10 cellular contexts compared by ENCODE assay signal in the genomic region with DNA sequence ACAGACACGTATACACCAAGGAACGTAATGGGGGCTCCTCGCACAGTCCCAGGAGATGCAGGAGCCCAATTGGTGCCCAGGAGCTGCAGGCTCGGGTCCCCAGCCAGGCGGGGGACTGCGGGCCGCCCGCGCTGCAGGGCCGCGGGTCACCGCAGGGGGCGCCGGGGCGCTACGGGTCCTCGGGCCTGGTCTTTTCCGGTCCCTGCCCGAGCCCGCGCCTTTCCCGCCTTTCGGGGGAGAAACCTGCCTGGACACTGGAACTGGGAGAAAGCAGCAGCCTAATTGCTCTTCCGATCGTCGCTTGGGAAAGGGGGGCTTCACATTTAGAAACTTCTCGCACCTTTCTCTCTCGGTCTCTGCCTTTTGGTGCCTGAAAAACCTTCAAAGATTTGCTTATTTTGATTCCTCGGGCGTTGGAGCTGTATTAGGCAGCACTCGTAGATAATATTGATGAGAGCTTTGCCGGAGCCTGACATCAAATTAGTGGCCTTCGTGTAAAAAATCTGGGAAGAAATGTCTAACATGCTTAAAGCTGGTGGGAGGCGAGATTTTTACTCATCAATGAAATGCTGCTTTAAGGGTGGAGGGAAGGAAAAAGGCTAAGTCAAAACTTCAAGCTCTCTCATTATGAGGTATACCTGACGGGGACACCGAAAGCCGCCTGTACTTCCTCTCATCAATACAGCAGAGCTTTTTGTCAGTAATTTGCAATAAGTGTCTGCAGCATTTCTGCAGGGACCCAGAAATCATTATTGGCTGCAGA. TPM values are rescaled to one million over a fixed set of nuclear protein-coding genes. Genes with fewer than 3 reads are reported as not detected.
DNase-seq lines count a peak whose midpoint lies in the region; ATAC-seq, FAIRE-seq and TF ChIP-seq lines count a peak whose summit lies in the region.
"Had no signal": no experiment of that assay in that cellular context is flagged by ENCODE, and none has a peak within 500 bp of the region (broad histone marks: within the 10 kb centered on the region; RNA-seq: fewer than 3 reads in every experiment).

No MANE protein-coding gene starts in this region.

- peaks cover 26% of the 10 kb centered on the region for H3K27me3 Mint-ChIP-seq in Caco-2 (ENCODE audit: insufficient read depth, unreplicated experiment)
- H3K27me3 Mint-ChIP-seq in naive thymus-derived CD8-positive, alpha-beta T cell, result peaks cover 66 to 92% (median 77%) of the 10 kb centered on the region in 5 donors

- H3K4me2 ChIP-seq in GM12878 (ENCODE audit: control insufficient read depth, insufficient read depth), result 0 out of 2 replicates have a peak overlapping the region, but pooled peaks have one; percentile 32

- no peak for FAIRE-seq in GM12878 (lab: Jason Lieb, UNC)

- no peaks in the 10 kb centered on the region for H3K9me3 ChIP-seq in Caco-2
- peaks cover 1% of the 10 kb centered on the region; the same call in 2 of the 3 replicates for H3K9me3 ChIP-seq in GM12878 (replicated peaks; ENCODE audit: control insufficient read depth, insufficient read depth, low read length)

- BruUV-seq in Caco-2 (replicated peaks; lab: Mats Ljungman, UMichigan) (no TSS peak), GM12878 (replicated peaks; lab: Mats Ljungman, UMichigan) (no TSS peak)

- no peaks in the 10 kb centered on the region for H3K79me2 ChIP-seq in GM12878 (ENCODE audit: control insufficient read depth, insufficient read depth, low read length)

- intact Hi-C loops in Caco-2 (cut with micrococcal nuclease; ENCODE audit: unreplicated experiment), result loop anchor here (10.0 kb wide), 2 partner anchors 125 to 435 kb away; no protein-coding TSS in a partner anchor
- intact Hi-C loops in GM12878 (cut with micrococcal nuclease; ENCODE audit: unreplicated experiment), result loop anchor here (10.0 kb wide), 1 partner anchor 255 kb away; no protein-coding TSS in a partner anchor

- TF ChIP-seq CTCF in Caco-2 (IDR thresholded peaks at IDR 0.05; ENCODE audit: insufficient read depth in 1 of 2, low read depth in 1 of 2, low read length in 1 of 2, severe bottlenecking in 1 of 2, unreplicated experiment in 1 of 2) (peak; percentile 24 to 43), GM12878 (IDR thresholded peaks at IDR 0.05 in 2 of 3, conservative IDR thresholded peaks at IDR 0.05 in 1 of 3; ENCODE audit: control insufficient read depth in 2 of 3, extremely low read depth in 1 of 3, insufficient read depth in 1 of 3, low read depth in 3 of 3, low read length in 3 of 3) (peak; percentile 17 to 21 (median 20); a peak in 2 of 6 replicates), foreskin fibroblast (IDR thresholded peaks at IDR 0.05; ENCODE audit: low read depth, low read length) (no peak)

- no peak overlapping the region for H2AFZ ChIP-seq in GM12878 (ENCODE audit: control insufficient read depth, low read depth, low read length)

- H3K9me3 Mint-ChIP-seq in Caco-2 (ENCODE audit: unreplicated experiment), result no peaks in the 10 kb centered on the region
- H3K9me3 Mint-ChIP-seq in naive thymus-derived CD8-positive, alpha-beta T cell, result peaks cover 0 to 44% (median 19%) of the 10 kb centered on the region in 9 donors

- peak overlapping the region; percentile 74 for H3K4me3 Mint-ChIP-seq in Caco-2 (ENCODE audit: unreplicated experiment)
- peak overlapping the region; percentile 24 to 87 (median 74) for H3K4me3 Mint-ChIP-seq in naive thymus-derived CD8-positive, alpha-beta T cell

- CTCF ChIA-PET in Caco-2 (lab: Charles Lee), result interaction anchor here (1.1 to 1.3 kb wide), 3 partner anchors 8 to 235 kb away, joined by 3 to 8 read pairs (median 3); no protein-coding TSS in a partner anchor
- CTCF ChIA-PET in GM12878 (lab: Yijun Ruan, JAX), result interaction anchor here (0.9 to 1.3 kb wide), 5 partner anchors 8 to 434 kb away, joined by 3 to 11 read pairs (median 3); no protein-coding TSS in a partner anchor
- CTCF ChIA-PET in HEK293T (lab: Yijun Ruan, JAX), result interaction anchor here (1.0 kb wide), 1 partner anchor 8 kb away, joined by 3 read pairs; no protein-coding TSS in a partner anchor

- TF ChIP-seq RAD21 in GM12878 (IDR thresholded peaks at IDR 0.05; ENCODE audit: insufficient read depth, low read depth, low read length), result no peak

- POLR2A ChIA-PET in Caco-2 (lab: Charles Lee) (no interaction called here), GM12878 (lab: Charles Lee) (no interaction called here), HEK293T (lab: Yijun Ruan, JAX) (no interaction called here)
- POLR2A ChIA-PET in naive thymus-derived CD8-positive, alpha-beta T cell (lab: Charles Lee), result interaction anchor here (0.5 kb wide), 1 partner anchor 223 kb away, joined by 7 read pairs; no protein-coding TSS in a partner anchor

- H3K27me3 ChIP-seq in Caco-2 (replicated peaks; ENCODE audit: control insufficient read depth, insufficient read depth, low read length), result no peaks in the 10 kb centered on the region
- H3K27me3 ChIP-seq in GM12878 (replicated peaks in 1 of 2; ENCODE audit: control insufficient read depth in 2 of 2, insufficient read depth in 2 of 2, low read length in 1 of 2), result peaks cover 9 to 42% of the 10 kb centered on the region in 2 experiments

- no peak overlapping the region for H3K27ac ChIP-seq in GM12878 (ENCODE audit: control insufficient read depth, insufficient read depth)

- H3K27ac Mint-ChIP-seq in Caco-2 (ENCODE audit: unreplicated experiment), result no peak overlapping the region
- H3K27ac Mint-ChIP-seq in naive thymus-derived CD8-positive, alpha-beta T cell, result peak overlapping the region in 3 of 10 donors; percentile 8 to 77 (median 9)

- in situ Hi-C loops in GM12878 (cut with MboI), result no loop called here

- no peak overlapping the region for H3K9ac ChIP-seq in GM12878 (ENCODE audit: control insufficient read depth, insufficient read depth, low read length)

- H3K4me1 ChIP-seq in Caco-2, result no peaks in the 10 kb centered on the region
- no peaks in the 10 kb centered on the region for H3K4me1 ChIP-seq in GM12878 (ENCODE audit: control insufficient read depth, insufficient read depth, low read length)

- no peaks in the 10 kb centered on the region for H4K20me1 ChIP-seq in GM12878 (ENCODE audit: control insufficient read depth, insufficient read depth)

- H3K4me3 ChIP-seq in Caco-2 (ENCODE audit: low read depth, low read length) (peak overlapping the region; percentile 31; the same call in 1 of the 2 replicates), GM12878 (no peak overlapping the region), foreskin fibroblast (ENCODE audit: low read depth in 1 of 2, low read length in 2 of 2) (no peak overlapping the region)

- WGBS in GM12878 (ENCODE audit: insufficient coverage, insufficient replicate concordance, low lambda C conversion rate, missing lambda C conversion rate), result 30% methylated on average over 35 of the region's 37 CpGs

- DNase-seq in Caco-2, result peak in 1 of 2 experiments; percentile 65
- no peak for DNase-seq in GM12878 (ENCODE audit: low read depth, low spot score)
- DNase-seq in naive thymus-derived CD8-positive, alpha-beta T cell, result no peak
- no peak for DNase-seq in HEK293T (ENCODE audit: extremely low spot score)
- no peak for DNase-seq in foreskin fibroblast
- no peak for DNase-seq in mucosa of gallbladder (ENCODE audit: low spot score)

- RAD21 ChIA-PET in GM12878 (lab: Charles Lee; ENCODE audit: unreplicated experiment), result interaction anchor here (1.1 kb wide), 1 partner anchor 8 kb away, joined by 3 read pairs; no protein-coding TSS in a partner anchor

- no peak for TF ChIP-seq POLR2A in GM12878 (IDR thresholded peaks at IDR 0.05; ENCODE audit: low read depth, low read length)

- no peak for TF ChIP-seq EP300 in GM12878 (IDR thresholded peaks at IDR 0.05; ENCODE audit: borderline replicate concordance in 1 of 2, control insufficient read depth in 1 of 2, low read depth in 2 of 2, low read length in 2 of 2)

- H3K4me1 Mint-ChIP-seq in Caco-2 (ENCODE audit: low read depth, unreplicated experiment), result peaks cover 6% of the 10 kb centered on the region
- peaks cover 24 to 57% (median 45%) of the 10 kb centered on the region in 4 donors for H3K4me1 Mint-ChIP-seq in naive thymus-derived CD8-positive, alpha-beta T cell

- H3K36me3 ChIP-seq in Caco-2 (ENCODE audit: control insufficient read depth, insufficient read depth, low read length) (no peaks in the 10 kb centered on the region), GM12878 (ENCODE audit: control insufficient read depth in 2 of 2, insufficient read depth in 2 of 2, low read length in 1 of 2) (no peaks in the 10 kb centered on the region)

- no peaks in the 10 kb centered on the region for H3K36me3 Mint-ChIP-seq in Caco-2 (ENCODE audit: insufficient read depth, unreplicated experiment)
- peaks cover 7 to 30% (median 29%) of the 10 kb centered on the region in 3 donors for H3K36me3 Mint-ChIP-seq in naive thymus-derived CD8-positive, alpha-beta T cell

- SMC1A ChIA-PET in GM12878 (lab: Charles Lee; ENCODE audit: uncharacterized antibody, unreplicated experiment), result interaction anchor here (0.6 to 2.7 kb wide), 5 partner anchors 8 to 254 kb away, joined by 3 to 13 read pairs (median 3); no protein-coding TSS in a partner anchor

- ATAC-seq in HG02763 (IDR thresholded peaks at IDR 0.05; ENCODE audit: unreplicated experiment), result peak; percentile 50
- ATAC-seq in GM12878, result peak; percentile 43; the same call in 1 of the 3 replicates
- ATAC-seq in naive thymus-derived CD8-positive, alpha-beta T cell, result peak in 1 of 2 donors; percentile 13
- ATAC-seq in activated CD4-positive, CD25-positive, alpha-beta regulatory T cell treated with anti-CD3 and anti-CD28 coated beads, Interleukin-2, amount 50 U/mL, for 24 hours, result no peak

TF ChIP-seq in GM12878, 131 proteins besides CTCF, POLR2A, EP300 and RAD21 (continues in another document):
- TF ChIP-seq ESRRA (IDR thresholded peaks at IDR 0.05; ENCODE audit: low read length) (no peak), NR2C1 (IDR thresholded peaks at IDR 0.05) (0 out of 2 replicates have a peak, but pooled peaks have one; percentile 6)

RNA-seq across cellular contexts. Expression of a gene that starts 12.6 kb away (rescaled TPM):
- not detected in 2 replicates for total RNA-seq in Caco-2 (2022)
- not detected in 2 replicates for total RNA-seq in GM12878 (2013; cell fraction: nucleolus; rRNA removed)
- total RNA-seq in GM12878 (2014; rRNA removed), result not detected in 2 replicates
- total RNA-seq in GM12878 (2014; rRNA removed; fragmentation: Illumina TruSeq; extraction: Trizol), result not detected in 2 replicates
- total RNA-seq in GM12878 (2021), result not detected in 2 replicates
- polyA plus RNA-seq in GM12878 (2011; ENCODE audit: low read depth), result not detected
- polyA plus RNA-seq in GM12878 (2011; rRNA removed), result not detected in 2 replicates
- polyA plus RNA-seq in GM12878 (2011; cell fraction: cytosol; rRNA removed), result not detected in 2 replicates
- polyA plus RNA-seq in GM12878 (2011; cell fraction: nucleus; rRNA removed), result not detected in 2 replicates
- polyA plus RNA-seq in GM12878 (2012), result not detected in 2 replicates
- polyA plus RNA-seq in GM12878 (2014; fragmentation: Illumina TruSeq; extraction: Trizol), result not detected in 2 replicates
- polyA plus RNA-seq in GM12878 (2014; fragmentation: Nextera tagmentation; extraction: Ambion mirVana), result not detected
- not detected in 2 replicates for polyA plus RNA-seq in GM12878 (2014; rRNA removed)
- not detected for polyA plus RNA-seq in GM12878 (2016; fragmentation: Nextera tagmentation; extraction: Ambion mirVana)
- polyA minus RNA-seq in GM12878 (2011; rRNA and poly(A)+ RNA removed), result not detected in 2 replicates
- polyA minus RNA-seq in GM12878 (2011; cell fraction: cytosol; rRNA and poly(A)+ RNA removed), result not detected in 2 replicates
- not detected in 2 replicates for polyA minus RNA-seq in GM12878 (2011; cell fraction: nucleus; rRNA and poly(A)+ RNA removed)
- total RNA-seq in naive thymus-derived CD8-positive, alpha-beta T cell, result not detected
- not detected for polyA plus RNA-seq in naive thymus-derived CD8-positive, alpha-beta T cell
- not detected for total RNA-seq in mucosa of gallbladder
- total RNA-seq: M059J, subcutaneous adipose tissue had no signal

Comparison
In these comparisons a context has a peak if more than half of its experiments do, and no peak if none do; other contexts are left out.
1. ATAC-seq: peak in HG02763 (single experiment) and GM12878 (single experiment); none in activated CD4-positive, CD25-positive, alpha-beta regulatory T cell treated with anti-CD3 and anti-CD28 coated beads, Interleukin-2, amount 50 U/mL, for 24 hours (0 of 2).